1 cellular context compared by ENCODE assay signal in the genomic region with DNA sequence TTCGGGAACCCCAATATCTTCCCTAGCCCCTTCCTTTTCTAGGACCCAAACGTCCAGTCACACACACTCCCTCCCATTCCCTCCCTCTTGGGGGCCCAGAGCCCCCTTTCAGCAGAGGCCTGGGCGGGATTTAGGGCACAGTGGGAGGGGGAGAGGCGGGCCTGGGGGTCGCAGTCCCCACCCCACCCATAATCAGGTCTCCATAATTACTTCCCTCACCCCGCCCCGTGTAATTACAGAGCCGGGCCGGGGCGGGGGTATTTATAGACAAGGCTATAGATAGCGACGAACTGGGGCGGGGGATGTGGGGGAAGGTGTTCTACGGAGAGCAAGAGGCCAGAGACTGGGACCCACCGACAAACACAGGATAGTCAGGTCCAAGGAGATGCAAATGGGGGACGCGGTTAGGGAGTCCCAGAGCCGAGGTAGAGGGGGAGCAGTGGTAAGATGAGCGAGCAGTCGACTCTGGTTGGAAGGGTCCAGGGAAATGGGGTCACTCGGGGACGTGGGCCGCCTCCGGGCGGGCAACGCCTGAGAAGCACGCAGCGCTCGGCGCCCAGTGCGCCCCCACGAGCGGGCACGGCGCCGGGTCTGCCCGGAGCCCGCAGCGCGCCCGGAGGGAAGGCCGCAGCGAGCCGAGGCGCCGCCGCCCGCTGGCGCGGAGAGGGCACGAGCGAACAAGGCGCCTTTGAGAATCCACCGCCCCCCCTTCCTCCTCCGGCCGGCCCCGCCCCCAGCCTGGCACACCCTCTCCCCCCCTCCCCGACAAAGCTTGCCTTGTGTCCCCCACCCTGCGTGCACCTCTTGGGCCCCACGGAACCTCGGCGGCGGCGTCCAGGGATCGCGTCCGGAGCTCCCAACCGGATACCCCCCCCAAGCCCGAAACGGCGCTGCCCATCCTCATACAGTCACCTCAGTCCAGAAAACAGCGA.
TF ChIP-seq lines count a peak whose summit lies in the region.

No MANE protein-coding gene starts in this region.

TF ChIP-seq in GM12878, 131 proteins besides CTCF, POLR2A, EP300 and RAD21:
- TF ChIP-seq MYC (IDR thresholded peaks at IDR 0.05; ENCODE audit: insufficient read depth, insufficient read length, insufficient replicate concordance, low read length, severe bottlenecking) (no peak), BCL3 (IDR thresholded peaks at IDR 0.05; ENCODE audit: borderline replicate concordance, insufficient read depth, low read depth, low read length, poor library complexity, severe bottlenecking) (peak; percentile 39), ZNF207 (IDR thresholded peaks at IDR 0.05; ENCODE audit: borderline replicate concordance) (no peak), RELA (IDR thresholded peaks at IDR 0.05; ENCODE audit: borderline replicate concordance, partially characterized antibody) (no peak), SUZ12 (IDR thresholded peaks at IDR 0.05; ENCODE audit: unreplicated experiment) (peak; percentile 87), ASH2L (IDR thresholded peaks at IDR 0.05; ENCODE audit: borderline replicate concordance, low read depth) (no peak), PML (IDR thresholded peaks at IDR 0.05; ENCODE audit: low read length) (no peak), NBN (IDR thresholded peaks at IDR 0.05) (no peak)
